Comparison of ENCODE assay signal across 8 cellular contexts in genomic region chr12:62603061-62603810, GRCh38.
DNase-seq lines count a peak whose midpoint lies in the region; ATAC-seq and TF ChIP-seq lines count a peak whose summit lies in the region.

No MANE protein-coding gene starts in this region.

- peak; percentile 44 for TF ChIP-seq POLR2A in testis (IDR thresholded peaks at IDR 0.05)

- no peaks in the 10 kb centered on the region for H3K9me3 Mint-ChIP-seq in activated naive CD4-positive, alpha-beta T cell treated with anti-CD3 and anti-CD28 coated beads, Interleukin-2, amount 10 ng/mL, durations not matched to agents 7 days and 5 days

- H3K4me1 ChIP-seq in testis: peaks cover 5% of the 10 kb centered on the region

- peak overlapping the region; percentile 99 for H3K27ac ChIP-seq in testis

- no peaks in the 10 kb centered on the region for H3K27me3 ChIP-seq in testis

- no peaks in the 10 kb centered on the region for H3K9me3 ChIP-seq in testis

- H3K4me1 Mint-ChIP-seq in activated naive CD4-positive, alpha-beta T cell treated with anti-CD3 and anti-CD28 coated beads, Interleukin-2, amount 10 ng/mL, durations not matched to agents 7 days and 5 days: peaks cover 35% of the 10 kb centered on the region

- peak overlapping the region; percentile 83 for H3K4me3 Mint-ChIP-seq in activated naive CD4-positive, alpha-beta T cell treated with anti-CD3 and anti-CD28 coated beads, Interleukin-2, amount 10 ng/mL, durations not matched to agents 7 days and 5 days

- H3K36me3 ChIP-seq in testis (ENCODE audit: low read depth, missing control alignments): no peaks in the 10 kb centered on the region

- H3K36me3 Mint-ChIP-seq in activated naive CD4-positive, alpha-beta T cell treated with anti-CD3 and anti-CD28 coated beads, Interleukin-2, amount 10 ng/mL, durations not matched to agents 7 days and 5 days: peaks cover 15% of the 10 kb centered on the region

- ATAC-seq in omental fat pad (ENCODE audit: low FRiP score): peak; percentile 94

- no peaks in the 10 kb centered on the region for H3K27me3 Mint-ChIP-seq in activated naive CD4-positive, alpha-beta T cell treated with anti-CD3 and anti-CD28 coated beads, Interleukin-2, amount 10 ng/mL, durations not matched to agents 7 days and 5 days

- CTCF ChIA-PET in activated naive CD4-positive, alpha-beta T cell treated with anti-CD3 and anti-CD28 coated beads, Interleukin-2, amount 10 ng/mL, durations not matched to agents 7 days and 5 days (lab: Charles Lee): interaction anchor here (0.6 to 2.1 kb wide), 7 partner anchors 12 to 195 kb away, joined by 3 to 9 read pairs (median 5); no protein-coding TSS in a partner anchor

- 0% methylated on average over 3 to 55 of the region's 94 CpGs for WGBS in testis, 2 donors

- peak overlapping the region; percentile 98 for H3K27ac Mint-ChIP-seq in activated naive CD4-positive, alpha-beta T cell treated with anti-CD3 and anti-CD28 coated beads, Interleukin-2, amount 10 ng/mL, durations not matched to agents 7 days and 5 days

- intact Hi-C loops in testis (cut with DNase I; ENCODE audit: low total_unique reads): no loop called here

- peak overlapping the region; percentile 86 to 95 for H3K4me3 ChIP-seq in testis

- DNase-seq in GDM1 (lab: John Stamatoyannopoulos, UW) (peak; percentile 82), GOT3 (lab: John Stamatoyannopoulos, UW) (peak; percentile 100), LHCN-M2 (ENCODE audit: low read depth) (peak; percentile 90), SIG-M5 treated with dmso at 0.1 percent for 504 hours (lab: John Stamatoyannopoulos, UW; ENCODE audit: unreplicated experiment) (peak; percentile 84), globus pallidus (ENCODE audit: low spot score) (peak; percentile 94), omental fat pad (ENCODE audit: low spot score) (peak; percentile 35), testis (peak; percentile 90)
- DNase-seq in activated naive CD4-positive, alpha-beta T cell treated with anti-CD3 and anti-CD28 coated beads, Interleukin-2, amount 10 ng/mL, durations not matched to agents 7 days and 5 days: peak; percentile 86

- TF ChIP-seq CTCF in omental fat pad (IDR thresholded peaks at IDR 0.05) (peak in 1 of 3 donors; percentile 25), testis (IDR thresholded peaks at IDR 0.05) (peak; percentile 39 to 57 (median 49))

Comparison
In these comparisons a context has a peak if more than half of its experiments do, and no peak if none do; other contexts are left out.
1. Peak in every context shown above with its lines: DNase-seq, ATAC-seq, H3K4me3 ChIP-seq and H3K27ac ChIP-seq.
2. DNase-seq: peak in every context shown above with its lines; median percentile 100 in GOT3; 94 in globus pallidus; 90 in LHCN-M2; 90 in testis; 86 in activated naive CD4-positive, alpha-beta T cell treated with anti-CD3 and anti-CD28 coated beads, Interleukin-2, amount 10 ng/mL, durations not matched to agents 7 days and 5 days; 84 in SIG-M5 treated with dmso at 0.1 percent for 504 hours; 82 in GDM1; 35 in omental fat pad.